In genomic region chr4:177791188-177791587, GRCh38 we compare ENCODE assay signal across 35 cellular contexts.
DNase-seq lines count a peak whose midpoint lies in the region; ATAC-seq, FAIRE-seq and TF ChIP-seq lines count a peak whose summit lies in the region.
"Had no signal": no experiment of that assay in that cellular context is flagged by ENCODE, and none has a peak within 500 bp of the region (broad histone marks: within the 10 kb centered on the region; RNA-seq: fewer than 3 reads in every experiment).

No MANE protein-coding gene starts in this region.

- DNase-seq in HepG2 (ENCODE audit: low spot score) (no peak), right lobe of liver (no peak), A549 (ENCODE audit: low read depth in 1 of 2, low spot score in 1 of 2) (no peak), IMR-90 (no peak), K562 (ENCODE audit: extremely low read depth in 1 of 4, low spot score in 3 of 4) (no peak), omental fat pad (ENCODE audit: low spot score) (no peak), NCI-H82 treated with DMSO at 0.1 percent for 48 hours (lab: John Stamatoyannopoulos, UW; ENCODE audit: unreplicated experiment) (no peak)
- no peak for DNase-seq in activated T-cell treated with anti-CD3 and anti-CD28 coated beads, Interleukin-2, amount 50 U/mL, for 24 hours
- DNase-seq: 8988T; ACHN; AML-193; BE2C; C1 segment of cervical spinal cord; Caco-2; Calu3; CD4-positive, alpha-beta memory T cell; CD4-positive, alpha-beta T cell; CD4-positive, CD25-positive, alpha-beta regulatory T cell; CD8-positive, alpha-beta memory T cell; CD8-positive, alpha-beta T cell; DMS 273 treated with DMSO at 0.1 percent for 48 hours; DMS153; DMS53; DMS79; DMS79 treated with DMSO at 0.1 percent for 48 hours; DND-41; EL had no signal

- H3K79me2 ChIP-seq in HepG2 (ENCODE audit: insufficient read depth, low read length) (no peaks in the 10 kb centered on the region), K562 (ENCODE audit: control insufficient read depth, insufficient read depth, low read length) (no peaks in the 10 kb centered on the region)

- CTCF ChIA-PET in HepG2 (lab: Yijun Ruan, JAX; ENCODE audit: low intra/inter-chr PET ratio, low total read pairs) (no interaction called here), A549 (lab: Yijun Ruan, JAX) (interaction anchor here (0.6 kb wide), 1 partner anchor 151 kb away, joined by 3 read pairs; no protein-coding TSS in a partner anchor), IMR-90 (lab: Yijun Ruan, JAX) (no interaction called here), K562 (lab: Yijun Ruan, JAX; ENCODE audit: low intra/inter-chr PET ratio) (no interaction called here)

- TF ChIP-seq POLR2A in HepG2 (IDR thresholded peaks at IDR 0.05; ENCODE audit: insufficient read depth in 1 of 2, low read depth in 2 of 2, low read length in 2 of 2) (no peak), right lobe of liver (IDR thresholded peaks at IDR 0.05) (no peak), A549 (IDR thresholded peaks at IDR 0.05; ENCODE audit: low read length) (no peak), IMR-90 (IDR thresholded peaks at IDR 0.05; ENCODE audit: low read depth, low read length) (no peak), K562 (conservative IDR thresholded peaks at IDR 0.05) (no peak)

- no peaks in the 10 kb centered on the region for H3K36me3 Mint-ChIP-seq in activated T-cell treated with anti-CD3 and anti-CD28 coated beads, Interleukin-2, amount 50 U/mL, for 24 hours (ENCODE audit: low read depth)
- H3K36me3 Mint-ChIP-seq: CD14-positive monocyte; CD4-positive, alpha-beta memory T cell; CD4-positive, CD25-positive, alpha-beta regulatory T cell; CD8-positive, alpha-beta memory T cell; CD8-positive, alpha-beta T cell had no signal

- H3K4me2 ChIP-seq in HepG2 (ENCODE audit: low read depth, low read length) (no peak overlapping the region), A549 (no peak overlapping the region), IMR-90 (ENCODE audit: low read depth, low read length) (no peak overlapping the region), K562 (ENCODE audit: insufficient read depth, low read length) (no peak overlapping the region)
- H3K4me2 ChIP-seq: BLaER1; BLaER1 treated with 17β-estradiol and CSF1 and Interleukin-3, amounts not matched to agents 10 nM and 100 nM had no signal

- TF ChIP-seq CTCF in HepG2 (CRISPR knock-in tag; IDR thresholded peaks at IDR 0.05) (no peak), right lobe of liver (IDR thresholded peaks at IDR 0.05) (no peak), A549 (IDR thresholded peaks at IDR 0.05) (no peak), IMR-90 (conservative IDR thresholded peaks at IDR 0.05; ENCODE audit: low read depth, low read length) (no peak), K562 (IDR thresholded peaks at IDR 0.05 in 2 of 3, conservative IDR thresholded peaks at IDR 0.05 in 1 of 3; ENCODE audit: insufficient read depth in 2 of 3, low read depth in 1 of 3, low read length in 3 of 3) (no peak), omental fat pad (IDR thresholded peaks at IDR 0.05) (no peak)

- no peak overlapping the region for H2BK20ac ChIP-seq in IMR-90 (ENCODE audit: low read depth, low read length)

- H3K4me3 Mint-ChIP-seq in activated T-cell treated with anti-CD3 and anti-CD28 coated beads, Interleukin-2, amount 50 U/mL, for 24 hours: no peak overlapping the region
- H3K4me3 Mint-ChIP-seq: B cell; CD14-positive monocyte; CD4-positive, alpha-beta memory T cell; CD4-positive, alpha-beta T cell; CD4-positive, CD25-positive, alpha-beta regulatory T cell; CD8-positive, alpha-beta memory T cell; CD8-positive, alpha-beta T cell had no signal

- H3K27me3 ChIP-seq in HepG2 (ENCODE audit: control insufficient read depth in 1 of 2, insufficient read depth in 2 of 2, low read length in 2 of 2) (no peaks in the 10 kb centered on the region), right lobe of liver (no peaks in the 10 kb centered on the region), IMR-90 (ENCODE audit: control insufficient read depth, insufficient read depth, low read length) (no peaks in the 10 kb centered on the region), K562 (ENCODE audit: control insufficient read depth in 2 of 2, insufficient read depth in 2 of 2, low read length in 2 of 2) (no peaks in the 10 kb centered on the region)
- H3K27me3 ChIP-seq: BE2C; BLaER1; BLaER1 treated with 17β-estradiol and CSF1 and Interleukin-3, amounts not matched to agents 10 nM and 100 nM had no signal

- H3K4me1 Mint-ChIP-seq in activated T-cell treated with anti-CD3 and anti-CD28 coated beads, Interleukin-2, amount 50 U/mL, for 24 hours (ENCODE audit: low read depth): no peaks in the 10 kb centered on the region
- H3K4me1 Mint-ChIP-seq: B cell; CD14-positive monocyte; CD4-positive, alpha-beta memory T cell; CD4-positive, CD25-positive, alpha-beta regulatory T cell; CD8-positive, alpha-beta memory T cell had no signal

- H3K27ac ChIP-seq in HepG2 (ENCODE audit: extremely low read length, insufficient read depth, low read length) (no peak overlapping the region), right lobe of liver (no peak overlapping the region), A549 (no peak overlapping the region), IMR-90 (ENCODE audit: insufficient read depth, low read length) (no peak overlapping the region), K562 (ENCODE audit: extremely low read depth, low read depth, low read length) (no peak overlapping the region)
- H3K27ac ChIP-seq: 22Rv1; BLaER1; BLaER1 treated with 17β-estradiol and CSF1 and Interleukin-3, amounts not matched to agents 10 nM and 100 nM; C4-2B had no signal

- H3K14ac ChIP-seq in IMR-90 (replicated peaks; ENCODE audit: low read depth, low read length): no peak overlapping the region

- H3K4me3 ChIP-seq in HepG2 (replicated peaks in 1 of 3; ENCODE audit: insufficient read depth in 1 of 3, low read depth in 2 of 3, low read length in 3 of 3): no peak overlapping the region
- H3K4me3 ChIP-seq in right lobe of liver: no peak overlapping the region
- H3K4me3 ChIP-seq in A549: no peak overlapping the region
- no peak overlapping the region for H3K4me3 ChIP-seq in IMR-90 (ENCODE audit: insufficient read depth, low read depth, low read length)
- H3K4me3 ChIP-seq in K562: no peak overlapping the region
- H3K4me3 ChIP-seq: BLaER1; BLaER1 treated with 17β-estradiol and CSF1 and Interleukin-3, amounts not matched to agents 10 nM and 100 nM had no signal

- H4K20me1 ChIP-seq in HepG2 (ENCODE audit: insufficient read depth, low read length) (no peaks in the 10 kb centered on the region), IMR-90 (ENCODE audit: insufficient read depth, low read length) (no peaks in the 10 kb centered on the region), K562 (replicated peaks; ENCODE audit: control insufficient read depth, insufficient read depth, low read length) (no peaks in the 10 kb centered on the region)
- H4K20me1 ChIP-seq: BLaER1; BLaER1 treated with 17β-estradiol and CSF1 and Interleukin-3, amounts not matched to agents 10 nM and 100 nM had no signal

- H2AK9ac ChIP-seq in IMR-90 (replicated peaks; ENCODE audit: low read depth, low read length, poor library complexity): no peak overlapping the region

- no peak overlapping the region for H3K27ac Mint-ChIP-seq in activated T-cell treated with anti-CD3 and anti-CD28 coated beads, Interleukin-2, amount 50 U/mL, for 24 hours
- H3K27ac Mint-ChIP-seq: B cell; CD14-positive monocyte; CD4-positive, alpha-beta memory T cell; CD4-positive, alpha-beta T cell; CD4-positive, CD25-positive, alpha-beta regulatory T cell; CD8-positive, alpha-beta memory T cell; CD8-positive, alpha-beta T cell had no signal

- no peak overlapping the region for H2AK5ac ChIP-seq in IMR-90 (ENCODE audit: low read depth, low read length)

- no peak overlapping the region for H3K23ac ChIP-seq in IMR-90 (ENCODE audit: low read depth, low read length)

- H2AFZ ChIP-seq in HepG2 (ENCODE audit: low read length) (no peak overlapping the region), IMR-90 (replicated peaks; ENCODE audit: low read length, poor library complexity) (no peak overlapping the region), K562 (ENCODE audit: low read depth, low read length) (no peak overlapping the region)

- no peak overlapping the region for H2BK120ac ChIP-seq in IMR-90 (ENCODE audit: low read depth, low read length)

- H3K9me1 ChIP-seq in IMR-90 (ENCODE audit: insufficient read depth, low read length) (no peaks in the 10 kb centered on the region), K562 (ENCODE audit: control insufficient read depth, insufficient read depth, low read length) (no peaks in the 10 kb centered on the region)

- H3K4me1 ChIP-seq in HepG2 (ENCODE audit: insufficient read depth, low read length): no peaks in the 10 kb centered on the region
- no peaks in the 10 kb centered on the region for H3K4me1 ChIP-seq in right lobe of liver
- no peaks in the 10 kb centered on the region for H3K4me1 ChIP-seq in A549
- H3K4me1 ChIP-seq in IMR-90 (ENCODE audit: control insufficient read depth, insufficient read depth, low read length): no peaks in the 10 kb centered on the region
- no peaks in the 10 kb centered on the region for H3K4me1 ChIP-seq in K562 (replicated peaks in 1 of 2; ENCODE audit: control insufficient read depth in 2 of 2, insufficient read depth in 2 of 2, low read length in 2 of 2)
- H3K4me1 ChIP-seq: BE2C; BLaER1; BLaER1 treated with 17β-estradiol and CSF1 and Interleukin-3, amounts not matched to agents 10 nM and 100 nM had no signal

- H3K9me3 ChIP-seq in HepG2 (ENCODE audit: low read length) (no peaks in the 10 kb centered on the region), right lobe of liver (no peaks in the 10 kb centered on the region), A549 (no peaks in the 10 kb centered on the region), IMR-90 (ENCODE audit: control insufficient read depth, insufficient read depth, low read length) (no peaks in the 10 kb centered on the region), K562 (replicated peaks; ENCODE audit: control insufficient read depth, insufficient read depth, low read depth, low read length) (no peaks in the 10 kb centered on the region)
- H3K9me3 ChIP-seq: BE2C; BLaER1; BLaER1 treated with 17β-estradiol and CSF1 and Interleukin-3, amounts not matched to agents 10 nM and 100 nM; Caco-2 had no signal

- no peak overlapping the region for H4K91ac ChIP-seq in IMR-90 (ENCODE audit: insufficient read depth, low read depth, low read length)

- intact Hi-C loops in HepG2 (cut with micrococcal nuclease; ENCODE audit: unreplicated experiment) (no loop called here), right lobe of liver (cut with DNase I) (no loop called here), IMR-90 (cut with micrococcal nuclease) (no loop called here), K562 (cut with micrococcal nuclease) (no loop called here)

- no peaks in the 10 kb centered on the region for H3K36me3 ChIP-seq in HepG2 (replicated peaks in 1 of 2; ENCODE audit: control insufficient read depth in 1 of 2, insufficient read depth in 2 of 2, low read length in 2 of 2)
- H3K36me3 ChIP-seq in right lobe of liver: no peaks in the 10 kb centered on the region
- no peaks in the 10 kb centered on the region for H3K36me3 ChIP-seq in IMR-90 (ENCODE audit: control insufficient read depth, insufficient read depth, low read length)
- H3K36me3 ChIP-seq in K562 (ENCODE audit: control insufficient read depth, insufficient read depth, low read length): no peaks in the 10 kb centered on the region
- H3K36me3 ChIP-seq: BE2C; BLaER1; BLaER1 treated with 17β-estradiol and CSF1 and Interleukin-3, amounts not matched to agents 10 nM and 100 nM had no signal

- H3K27me3 Mint-ChIP-seq in activated T-cell treated with anti-CD3 and anti-CD28 coated beads, Interleukin-2, amount 50 U/mL, for 24 hours: no peaks in the 10 kb centered on the region
- H3K27me3 Mint-ChIP-seq: B cell; CD4-positive, alpha-beta memory T cell; CD4-positive, alpha-beta T cell; CD4-positive, CD25-positive, alpha-beta regulatory T cell; CD8-positive, alpha-beta memory T cell had no signal

- no peak overlapping the region for H2BK15ac ChIP-seq in IMR-90 (ENCODE audit: low read depth, low read length)

- TF ChIP-seq RAD21 in HepG2 (CRISPR knock-in tag; IDR thresholded peaks at IDR 0.05) (no peak), A549 (conservative IDR thresholded peaks at IDR 0.05 in 1 of 2, IDR thresholded peaks at IDR 0.05 in 1 of 2) (no peak), IMR-90 (IDR thresholded peaks at IDR 0.05; ENCODE audit: low read length) (no peak), K562 (CRISPR knock-in tag; conservative IDR thresholded peaks at IDR 0.05 in 1 of 2, IDR thresholded peaks at IDR 0.05 in 1 of 2) (no peak)

- FAIRE-seq in HepG2 (lab: Jason Lieb, UNC) (no peak), A549 (lab: Jason Lieb, UNC) (no peak), K562 (lab: Jason Lieb, UNC) (no peak)
- FAIRE-seq: A204.1, D721Med had no signal

- H2BK5ac ChIP-seq in IMR-90 (ENCODE audit: low read depth, low read length, poor library complexity, severe bottlenecking): no peak overlapping the region

- no peaks in the 10 kb centered on the region for H3K9me3 Mint-ChIP-seq in activated T-cell treated with anti-CD3 and anti-CD28 coated beads, Interleukin-2, amount 50 U/mL, for 24 hours
- H3K9me3 Mint-ChIP-seq: CD4-positive, alpha-beta T cell; CD8-positive, alpha-beta T cell had no signal

- BruUV-seq in HepG2 (replicated peaks; lab: Mats Ljungman, UMichigan) (no TSS peak), IMR-90 (replicated peaks; lab: Mats Ljungman, UMichigan) (no TSS peak), K562 (replicated peaks; lab: Mats Ljungman, UMichigan) (no TSS peak)

- POLR2A ChIA-PET in HepG2 (lab: Yijun Ruan, JAX): no interaction called here
- POLR2A ChIA-PET in A549 (lab: Yijun Ruan, JAX): no interaction called here
- POLR2A ChIA-PET in IMR-90 (lab: Charles Lee; ENCODE audit: unreplicated experiment): no interaction called here
- POLR2A ChIA-PET in K562 (lab: Yijun Ruan, JAX): no interaction called here

- no peak overlapping the region for H3K56ac ChIP-seq in IMR-90 (ENCODE audit: extremely low read depth, insufficient read depth, low read length)

- no peak overlapping the region for H4K8ac ChIP-seq in IMR-90 (ENCODE audit: low read depth in 2 of 2, low read length in 2 of 2)

- WGBS in HepG2 (ENCODE audit: low lambda C conversion rate): under 1% methylated on average over 4 of the region's 4 CpGs
- 50% methylated on average over 4 of the region's 4 CpGs for WGBS in right lobe of liver (ENCODE audit: insufficient coverage, low coverage, low lambda C conversion rate, missing lambda C conversion rate)
- WGBS in A549 (ENCODE audit: missing lambda C conversion rate): 42% methylated on average over 4 of the region's 4 CpGs
- no CpG with 5 or more reads among the region's 4 CpGs for WGBS in IMR-90 (ENCODE audit: extremely low coverage in 2 of 2, insufficient read length in 1 of 2), 2 experiments
- 0% methylated on average over 4 of the region's 4 CpGs for WGBS in K562 (ENCODE audit: insufficient coverage, low coverage, missing lambda C conversion rate)

- dilution Hi-C loops in IMR-90 (cut with HindIII; ENCODE audit: low sequenced_read_pairs, unreplicated experiment): no loop called here

- no peak overlapping the region for H4K5ac ChIP-seq in IMR-90 (ENCODE audit: low read depth, low read length)

- TF ChIP-seq EP300 in HepG2 (IDR thresholded peaks at IDR 0.05; ENCODE audit: low read depth in 2 of 2, low read length in 2 of 2) (no peak), HepG2 (CRISPR knock-in tag; IDR thresholded peaks at IDR 0.05; ENCODE audit: borderline replicate concordance) (no peak), A549 (IDR thresholded peaks at IDR 0.05) (no peak), K562 (IDR thresholded peaks at IDR 0.05; ENCODE audit: low read length) (no peak)

- H3K9ac ChIP-seq in HepG2 (ENCODE audit: insufficient read depth, low read depth, low read length) (no peak overlapping the region), IMR-90 (ENCODE audit: low read depth, low read length) (no peak overlapping the region), K562 (ENCODE audit: insufficient read depth in 1 of 2, low read depth in 2 of 2, low read length in 2 of 2) (no peak overlapping the region)
- H3K9ac ChIP-seq: BLaER1; BLaER1 treated with 17β-estradiol and CSF1 and Interleukin-3, amounts not matched to agents 10 nM and 100 nM had no signal

- H3K79me1 ChIP-seq in IMR-90 (ENCODE audit: low read depth in 1 of 2, low read length in 2 of 2): no peaks in the 10 kb centered on the region

- in situ Hi-C loops in HepG2 (cut with HindIII; ENCODE audit: extremely low pct_ligation_motif_present, low pct_unique_long_range_greater_than_20kb) (no loop called here), IMR-90 (cut with MboI; ENCODE audit: low sequenced_read_pairs) (no loop called here), K562 (cut with MboI) (no loop called here)

- no peak overlapping the region for H3K18ac ChIP-seq in IMR-90 (ENCODE audit: low read depth, low read length)

- no peak overlapping the region for H3K4ac ChIP-seq in IMR-90 (ENCODE audit: low read depth, low read length)

- no peak for ATAC-seq in HepG2
- no peak for ATAC-seq in right lobe of liver
- ATAC-seq in A549: no peak
- no peak for ATAC-seq in IMR-90 (ENCODE audit: low read depth)
- ATAC-seq in K562: no peak
- ATAC-seq in omental fat pad (ENCODE audit: low FRiP score): no peak
- ATAC-seq: CD8-positive, alpha-beta T cell had no signal

Comparison
In these comparisons a context has a peak if more than half of its experiments do, and no peak if none do; other contexts are left out.
1. Of the 241 proteins assayed by ChIP-seq in both HepG2 and K562: peak only in HepG2: none; only in K562: none; in both: MAFF and MAFK; in neither: 239.